ENCODE assay signal across 14 cellular contexts in the genomic region with DNA sequence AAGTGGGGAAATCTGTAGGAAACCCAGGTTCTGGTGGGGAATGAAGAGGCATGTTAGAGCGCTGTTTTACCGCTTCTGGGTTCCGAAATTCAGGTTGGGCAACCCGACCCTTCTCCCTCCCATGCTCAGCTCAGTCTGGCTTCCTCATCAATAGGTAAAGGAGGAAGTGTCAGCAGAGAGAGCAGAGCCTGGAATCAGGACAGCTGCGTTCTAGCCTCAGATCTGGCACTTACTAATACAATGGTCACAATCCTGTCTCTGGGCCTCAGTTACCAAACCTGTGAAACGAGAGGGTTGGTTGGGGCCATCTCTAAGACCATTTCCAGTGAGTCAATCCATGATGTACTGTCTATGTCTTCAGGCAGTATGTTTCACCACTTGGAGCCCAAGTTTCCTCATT. TPM values are rescaled to one million over a fixed set of nuclear protein-coding genes. Genes with fewer than 3 reads are reported as not detected.
DNase-seq lines count a peak whose midpoint lies in the region; ATAC-seq and FAIRE-seq lines count a peak whose summit lies in the region.
"Had no signal": no experiment of that assay in that cellular context is flagged by ENCODE, and none has a peak within 500 bp of the region (broad histone marks: within the 10 kb centered on the region; RNA-seq: fewer than 3 reads in every experiment).

No MANE protein-coding gene starts in this region.

- in situ Hi-C loops in KBM-7 (cut with MboI; ENCODE audit: low pct_unique_long_range_greater_than_20kb, low sequenced_read_pairs), result no loop called here

- peak overlapping the region; percentile 63 to 97 (median 90); a peak in 20 of 22 replicates for H3K4me2 ChIP-seq in BLaER1 treated with 17β-estradiol and CSF1 and Interleukin-3, amounts not matched to agents 10 nM and 100 nM

- H3K27ac Mint-ChIP-seq in activated T-helper 17 cell treated with anti-CD3 and anti-CD28 coated beads, Interleukin-2, amount 50 U/mL, for 72 hours, result peak overlapping the region; percentile 95

- no peaks in the 10 kb centered on the region for H4K20me1 ChIP-seq in BLaER1 treated with 17β-estradiol and CSF1 and Interleukin-3, amounts not matched to agents 10 nM and 100 nM

- ATAC-seq in activated T-helper 17 cell treated with anti-CD3 and anti-CD28 coated beads, Interleukin-2, amount 50 U/mL, for 72 hours (replicated peaks), result no peak
- ATAC-seq: pancreas had no signal

- peak overlapping the region in 4 of 11 experiments; percentile 23 to 56 (median 36); a peak in 5 of 22 replicates for H3K9ac ChIP-seq in BLaER1 treated with 17β-estradiol and CSF1 and Interleukin-3, amounts not matched to agents 10 nM and 100 nM
- H3K9ac ChIP-seq in mucosa of rectum (ENCODE audit: low read depth in 1 of 2, low read length in 2 of 2), result peak overlapping the region in 1 of 2 donors; percentile 24

- peaks cover 61% of the 10 kb centered on the region for H3K4me1 Mint-ChIP-seq in activated T-helper 17 cell treated with anti-CD3 and anti-CD28 coated beads, Interleukin-2, amount 50 U/mL, for 72 hours

- peaks cover 69 to 100% (median 92%) of the 10 kb centered on the region in 10 experiments for H3K4me1 ChIP-seq in BLaER1 treated with 17β-estradiol and CSF1 and Interleukin-3, amounts not matched to agents 10 nM and 100 nM
- peaks cover 78 to 81% of the 10 kb centered on the region in 2 donors for H3K4me1 ChIP-seq in mucosa of rectum (ENCODE audit: control insufficient read depth in 2 of 2, insufficient read depth in 2 of 2, low read length in 2 of 2)

- no peaks in the 10 kb centered on the region for H3K27me3 Mint-ChIP-seq in activated T-helper 17 cell treated with anti-CD3 and anti-CD28 coated beads, Interleukin-2, amount 50 U/mL, for 72 hours

- no peaks in the 10 kb centered on the region for H3K27me3 ChIP-seq in BLaER1 treated with 17β-estradiol and CSF1 and Interleukin-3, amounts not matched to agents 10 nM and 100 nM
- no peaks in the 10 kb centered on the region for H3K27me3 ChIP-seq in mucosa of rectum (ENCODE audit: control insufficient read depth in 2 of 2, insufficient read depth in 2 of 2, low read length in 2 of 2)
- H3K27me3 ChIP-seq: pancreas had no signal

- peaks cover 76% of the 10 kb centered on the region for H3K36me3 Mint-ChIP-seq in activated T-helper 17 cell treated with anti-CD3 and anti-CD28 coated beads, Interleukin-2, amount 50 U/mL, for 72 hours (ENCODE audit: low read depth)

- DNase-seq in KBM-7, result peak; percentile 65
- DNase-seq in 8988T, result no peak
- no peak for DNase-seq in DMS 273 treated with DMSO at 0.1 percent for 48 hours (lab: John Stamatoyannopoulos, UW)
- no peak for DNase-seq in NCI-H510A (lab: John Stamatoyannopoulos, UW)
- no peak for DNase-seq in GM19239 (ENCODE audit: insufficient read length, low spot score)
- DNase-seq: activated naive CD4-positive, alpha-beta T cell treated with anti-CD3 and anti-CD28 coated beads, Interleukin-2, amount 50 U/mL, for 16 hours; DND-41; NCI-H1436; NCI-H510A treated with DMSO at 0.1 percent for 48 hours; pancreas; T1000 had no signal

- no peak overlapping the region for H3K4me3 ChIP-seq in BLaER1 treated with 17β-estradiol and CSF1 and Interleukin-3, amounts not matched to agents 10 nM and 100 nM
- no peak overlapping the region for H3K4me3 ChIP-seq in mucosa of rectum (ENCODE audit: low read length in 2 of 2)
- H3K4me3 ChIP-seq: pancreas had no signal

- no peaks in the 10 kb centered on the region for H3K9me3 Mint-ChIP-seq in activated T-helper 17 cell treated with anti-CD3 and anti-CD28 coated beads, Interleukin-2, amount 50 U/mL, for 72 hours

- peaks cover 0 to 28% (median 14%) of the 10 kb centered on the region in 11 experiments; a peak in 15 of 22 replicates for H3K36me3 ChIP-seq in BLaER1 treated with 17β-estradiol and CSF1 and Interleukin-3, amounts not matched to agents 10 nM and 100 nM
- H3K36me3 ChIP-seq in mucosa of rectum (ENCODE audit: control insufficient read depth in 2 of 2, insufficient read depth in 2 of 2, low read length in 2 of 2), result peaks cover 0 to 9% of the 10 kb centered on the region in 2 donors
- H3K36me3 ChIP-seq: pancreas had no signal

- H3K4me3 Mint-ChIP-seq in activated T-helper 17 cell treated with anti-CD3 and anti-CD28 coated beads, Interleukin-2, amount 50 U/mL, for 72 hours, result no peak overlapping the region

- FAIRE-seq in GM19239 (lab: Jason Lieb, UNC), result no peak
- FAIRE-seq: pancreas had no signal

- H3K9me3 ChIP-seq in BLaER1 treated with 17β-estradiol and CSF1 and Interleukin-3, amounts not matched to agents 10 nM and 100 nM (replicated peaks in 1 of 11), result no peaks in the 10 kb centered on the region
- H3K9me3 ChIP-seq in mucosa of rectum (ENCODE audit: control insufficient read depth in 2 of 2, low read length in 2 of 2), result no peaks in the 10 kb centered on the region
- H3K9me3 ChIP-seq: pancreas had no signal

- peak overlapping the region in 9 of 11 experiments; percentile 51 to 98 (median 95); a peak in 17 of 22 replicates for H3K27ac ChIP-seq in BLaER1 treated with 17β-estradiol and CSF1 and Interleukin-3, amounts not matched to agents 10 nM and 100 nM
- peak overlapping the region; percentile 93 to 94 for H3K27ac ChIP-seq in mucosa of rectum (ENCODE audit: low read depth in 2 of 2, low read length in 2 of 2)

RNA-seq across cellular contexts. Expression of a gene that starts 16.2 kb away (rescaled TPM):
- total RNA-seq in activated T-helper 17 cell treated with anti-CD3 and anti-CD28 coated beads, Interleukin-2, amount 50 U/mL, for 72 hours, result 100 to 1,000 TPM; 316 to 609 TPM
